ENCODE assay signal across 8 cellular contexts in genomic region chr6:130020892-130021483, GRCh38. TPM values are rescaled to one million over a fixed set of nuclear protein-coding genes. Genes with fewer than 3 reads are reported as not detected.
A peak's percentile ranks its signal among the peaks of the same experiment; 100 is the strongest.
DNase-seq lines count a peak whose midpoint lies in the region; ATAC-seq, FAIRE-seq and TF ChIP-seq lines count a peak whose summit lies in the region.

No MANE protein-coding gene starts in this region.

- H3K4me2 ChIP-seq in H1 (ENCODE audit: insufficient read depth in 1 of 2, low read depth in 2 of 2, low read length in 2 of 2): peak overlapping the region; percentile 8 to 75

- H3K23me2 ChIP-seq in H1 (ENCODE audit: low read depth, low read length): peaks cover 4% of the 10 kb centered on the region; the same call in 1 of the 2 replicates

- no peaks in the 10 kb centered on the region for H3K27me3 Mint-ChIP-seq in memory B cell

- peaks cover 21% of the 10 kb centered on the region for H3K4me1 Mint-ChIP-seq in memory B cell

- peak; percentile 63 for ATAC-seq in GM19351 (IDR thresholded peaks at IDR 0.05; ENCODE audit: unreplicated experiment)
- ATAC-seq in HG03469 (IDR thresholded peaks at IDR 0.05; ENCODE audit: unreplicated experiment): peak; percentile 63
- ATAC-seq in memory B cell (ENCODE audit: low read depth): peak; percentile 60

- peak; percentile 58 to 80 (median 75) for TF ChIP-seq CTCF in H1 (IDR thresholded peaks at IDR 0.05; ENCODE audit: control extremely low read depth in 1 of 3, insufficient read depth in 1 of 3, low read depth in 1 of 3, low read length in 3 of 3)

- no peak overlapping the region for H2BK15ac ChIP-seq in H1 (ENCODE audit: low read length)

- H2BK20ac ChIP-seq in H1 (ENCODE audit: low read length): no peak overlapping the region

- H4K20me1 ChIP-seq in H1 (replicated peaks in 1 of 2; ENCODE audit: control insufficient read depth in 1 of 2, insufficient read depth in 2 of 2, low read length in 2 of 2): no peaks in the 10 kb centered on the region

- no peak overlapping the region for H3K9ac ChIP-seq in H1 (replicated peaks in 1 of 4; ENCODE audit: extremely low read depth in 1 of 4, low read depth in 3 of 4, low read length in 3 of 4)

- H3K4me3 Mint-ChIP-seq in memory B cell: peak overlapping the region; percentile 94

- no peak overlapping the region for H3K27ac ChIP-seq in H1 (ENCODE audit: low read depth, low read length)

- WGBS in H1 (ENCODE audit: extremely low coverage in 1 of 2, insufficient coverage in 1 of 2, insufficient read length in 1 of 2, insufficient replicate concordance in 2 of 2, low coverage in 1 of 2, low lambda C conversion rate in 2 of 2, missing lambda C conversion rate in 1 of 2), 2 experiments: 6% methylated on average over 27 of the region's 27 CpGs; no CpG with 5 or more reads in 1 of the 2 experiments

- no peak overlapping the region for H3K18ac ChIP-seq in H1 (ENCODE audit: extremely low read depth, low read length)

- no peaks in the 10 kb centered on the region for H3K79me1 ChIP-seq in H1 (ENCODE audit: low read depth, low read length)

- no peak overlapping the region for H3K4ac ChIP-seq in H1 (replicated peaks; ENCODE audit: insufficient read length, low read depth, low read length)

- H2AFZ ChIP-seq in H1 (ENCODE audit: low read length): no peak overlapping the region

- H3K4me3 ChIP-seq in H1 (ENCODE audit: extremely low read depth in 1 of 4, insufficient read depth in 2 of 4, low read depth in 3 of 4, low read length in 4 of 4): peak overlapping the region; percentile 51 to 81 (median 62)

- TF ChIP-seq POLR2A in H1 (IDR thresholded peaks at IDR 0.05; ENCODE audit: control extremely low read depth in 1 of 2, low read depth in 2 of 2, low read length in 2 of 2): no peak

- DNase-seq in CD1c-positive myeloid dendritic cell (ENCODE audit: extremely low spot score) (peak; percentile 95), NCI-H82 (lab: John Stamatoyannopoulos, UW) (peak; percentile 86), H1 (ENCODE audit: low read depth in 1 of 2, low spot score in 2 of 2) (peak; percentile 51 to 82), memory B cell (ENCODE audit: low spot score in 2 of 2) (peak; percentile 75 to 82)
- peak; percentile 55 to 61 for DNase-seq in activated CD8-positive, alpha-beta memory T cell treated with anti-CD3 and anti-CD28 coated beads for 1 hour (ENCODE audit: extremely low read depth in 1 of 2, low read depth in 1 of 2)
- peak; percentile 60 for DNase-seq in stimulated activated CD8-positive, alpha-beta memory T cell treated with anti-CD3 and anti-CD28 coated beads, Interleukin-12 subunit alpha, Interleukin-12 subunit beta, amount 100 ng/mL, for 1 hour (ENCODE audit: low read depth)

- peaks cover 17% of the 10 kb centered on the region for H3K36me3 Mint-ChIP-seq in memory B cell

- no peak overlapping the region for H2BK120ac ChIP-seq in H1 (replicated peaks; ENCODE audit: low read depth, low read length)

- peak overlapping the region; percentile 87 for H3K27ac Mint-ChIP-seq in memory B cell

- no peak overlapping the region for H3K14ac ChIP-seq in H1 (ENCODE audit: insufficient read length)

- no peak overlapping the region for H4K5ac ChIP-seq in H1 (ENCODE audit: insufficient read length, low read depth, low read length)

- H3K9me3 ChIP-seq in H1 (ENCODE audit: insufficient read depth in 2 of 2, low read depth in 1 of 2, low read length in 1 of 2): no peaks in the 10 kb centered on the region

- no peak overlapping the region for H3K23ac ChIP-seq in H1 (ENCODE audit: insufficient read length)

- no peaks in the 10 kb centered on the region for H3K79me2 ChIP-seq in H1 (ENCODE audit: control insufficient read depth in 1 of 2, insufficient read depth in 2 of 2, low read length in 2 of 2)

- H4K91ac ChIP-seq in H1 (replicated peaks; ENCODE audit: insufficient read length, low read length): no peak overlapping the region

- no peak for TF ChIP-seq EP300 in H1 (IDR thresholded peaks at IDR 0.05; ENCODE audit: borderline replicate concordance in 1 of 2, low read depth in 2 of 2, low read length in 2 of 2)

- FAIRE-seq in H1 (lab: Jason Lieb, UNC): peak; percentile 94

- CTCF ChIA-PET in H1 (lab: Charles Lee; ENCODE audit: partially characterized antibody): interaction anchor here (0.5 to 2.3 kb wide), 28 partner anchors 8 to 521 kb away, joined by 3 to 14 read pairs (median 4); no protein-coding TSS in a partner anchor

- no peaks in the 10 kb centered on the region; a peak in 2 of 7 replicates for H3K27me3 ChIP-seq in H1 (replicated peaks in 1 of 4; ENCODE audit: control insufficient read depth in 3 of 4, extremely low read depth in 1 of 4, insufficient read depth in 3 of 4, low read length in 3 of 4)

- H3K36me3 ChIP-seq in H1 (ENCODE audit: control insufficient read depth in 2 of 4, insufficient read depth in 4 of 4, low read length in 3 of 4): no peaks in the 10 kb centered on the region

- H2BK12ac ChIP-seq in H1 (ENCODE audit: low read depth, low read length): no peak overlapping the region

- no peak overlapping the region for H3K56ac ChIP-seq in H1 (replicated peaks; ENCODE audit: insufficient read length, low read depth, low read length)

- TF ChIP-seq RAD21 in H1 (IDR thresholded peaks at IDR 0.05 in 1 of 2, conservative IDR thresholded peaks at IDR 0.05 in 1 of 2; ENCODE audit: low read depth in 2 of 2, low read length in 2 of 2): peak; percentile 87 to 88

- peaks cover 0 to 7% (median 4%) of the 10 kb centered on the region in 4 experiments; a peak in 4 of 7 replicates for H3K4me1 ChIP-seq in H1 (replicated peaks in 1 of 4; ENCODE audit: control insufficient read depth in 3 of 4, insufficient read depth in 4 of 4, low read length in 3 of 4)

- H2BK5ac ChIP-seq in H1 (ENCODE audit: low read depth, low read length): no peak overlapping the region

- H3K9me3 Mint-ChIP-seq in memory B cell: no peaks in the 10 kb centered on the region

- H2AK5ac ChIP-seq in H1 (ENCODE audit: low read depth, low read length): no peak overlapping the region

- POLR2A ChIA-PET in H1 (lab: Charles Lee; ENCODE audit: partially characterized antibody): no interaction called here

- H4K8ac ChIP-seq in H1 (ENCODE audit: extremely low read depth, insufficient read depth, low read length): no peak overlapping the region

TF ChIP-seq in H1, 55 proteins besides CTCF, POLR2A, EP300 and RAD21:
- TF ChIP-seq ZNF274 (IDR thresholded peaks at IDR 0.05; ENCODE audit: borderline replicate concordance, extremely low read depth, low read length) (no peak), RBBP5 (IDR thresholded peaks at IDR 0.05; ENCODE audit: borderline replicate concordance, low read depth, low read length) (peak; percentile 46; the same call in 1 of the 2 replicates), RNF2 (IDR thresholded peaks at IDR 0.05; ENCODE audit: borderline replicate concordance, low read depth, low read length, missing control alignments, poor library complexity, severe bottlenecking) (no peak), HDAC2 (IDR thresholded peaks at IDR 0.05; ENCODE audit: borderline replicate concordance in 1 of 2, low read depth in 2 of 2, low read length in 2 of 2) (peak in 1 of 2 experiments; percentile 38; a peak in 1 of 4 replicates), BACH1 (IDR thresholded peaks at IDR 0.05; ENCODE audit: low read length) (0 out of 2 replicates have a peak, but pooled peaks have one; percentile 2), ASH2L (IDR thresholded peaks at IDR 0.05; ENCODE audit: low read length) (peak; percentile 64)

RNA-seq across cellular contexts. Expression of gene L3MBTL3, which starts 2.6 kb away (rescaled TPM):
- total RNA-seq in H1 (2021; fragmentation: NEBNext Ultra II Directional; extraction: Animal tissue kit (Norgen Biotek cat#: 25700)): 15.8 and 17.2 TPM in 2 replicates
- polyA plus RNA-seq in H1 (2011; rRNA removed): 3.7 and 3.9 TPM in 2 replicates
- polyA plus RNA-seq in H1 (2011; cell fraction: cytosol; rRNA removed): 8.4 TPM
- polyA plus RNA-seq in H1 (2011; cell fraction: nucleus; rRNA removed): 3.9 TPM
- 9.7 to 11.5 TPM (median 10.4 TPM) in 4 replicates for polyA plus RNA-seq in H1 (2012, experiment 1 of 2)
- 0.51 TPM for polyA plus RNA-seq in H1 (2012, experiment 2 of 2)
- 5.8 TPM for polyA plus RNA-seq in H1 (2013, experiment 1 of 2)
- 6.3 TPM for polyA plus RNA-seq in H1 (2013, experiment 2 of 2)
- polyA minus RNA-seq in H1 (2011; rRNA and poly(A)+ RNA removed): 5.7 and 9.1 TPM in 2 replicates
- polyA minus RNA-seq in H1 (2011; cell fraction: cytosol; rRNA and poly(A)+ RNA removed): 5.9 TPM
- 26.6 TPM for polyA minus RNA-seq in H1 (2011; cell fraction: nucleus; rRNA and poly(A)+ RNA removed)
